In the genomic region with DNA sequence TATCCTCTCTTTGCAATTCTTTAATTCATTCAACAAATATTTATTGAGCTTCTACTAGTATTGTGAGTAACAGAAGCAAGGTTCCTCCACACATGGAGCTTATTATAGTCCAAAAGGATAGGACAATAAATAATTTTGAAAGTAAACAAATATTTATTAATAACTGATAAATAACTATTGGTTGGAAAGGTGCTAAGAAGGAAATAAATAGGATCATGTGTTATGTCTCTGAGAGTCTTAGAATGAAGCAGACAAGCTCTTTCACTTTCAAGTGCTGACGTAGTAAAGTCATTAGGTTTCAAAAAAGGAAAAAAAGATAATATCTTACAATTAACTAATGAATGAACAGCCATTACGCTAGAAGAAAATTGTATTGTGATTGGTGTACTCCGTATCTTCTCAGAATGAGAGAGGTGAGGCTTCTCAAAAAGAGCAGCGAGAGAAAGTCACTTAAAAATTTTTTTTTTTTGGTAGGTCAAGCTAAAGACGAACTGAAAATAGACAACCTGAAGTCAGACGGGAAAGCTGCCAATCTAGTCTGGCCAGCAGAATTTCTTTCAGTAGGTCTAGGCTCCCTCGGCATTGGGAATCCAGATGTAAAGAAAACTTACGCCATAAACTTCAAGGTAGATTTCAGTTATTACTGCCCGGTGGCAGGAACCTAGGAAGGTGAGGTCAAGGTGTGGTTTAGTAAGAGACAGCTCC, we compare ENCODE assay signal across 8 cellular contexts. TPM values are rescaled to one million over a fixed set of nuclear protein-coding genes. Genes with fewer than 3 reads are reported as not detected.
A peak's percentile ranks its signal among the peaks of the same experiment; 100 is the strongest.
DNase-seq lines count a peak whose midpoint lies in the region; ATAC-seq and TF ChIP-seq lines count a peak whose summit lies in the region.

No MANE protein-coding gene starts in this region.

- TF ChIP-seq CTCF in esophagus squamous epithelium (IDR thresholded peaks at IDR 0.05) (no peak), sigmoid colon (IDR thresholded peaks at IDR 0.05) (no peak)

- H3K9me3 ChIP-seq in SJCRH30 (replicated peaks) (no peaks in the 10 kb centered on the region), esophagus squamous epithelium (no peaks in the 10 kb centered on the region), sigmoid colon (no peaks in the 10 kb centered on the region)

- TF ChIP-seq EP300 in sigmoid colon (IDR thresholded peaks at IDR 0.05) = no peak

- H3K4me1 ChIP-seq in SJCRH30 = no peaks in the 10 kb centered on the region
- H3K4me1 ChIP-seq in esophagus squamous epithelium = peaks cover 11 to 43% (median 29%) of the 10 kb centered on the region in 3 donors
- H3K4me1 ChIP-seq in sigmoid colon = peaks cover 0 to 45% (median 31%) of the 10 kb centered on the region in 4 donors

- H3K27me3 ChIP-seq in SJCRH30 (no peaks in the 10 kb centered on the region), esophagus squamous epithelium (peaks cover 0 to 5% (median 0%) of the 10 kb centered on the region in 4 donors), sigmoid colon (no peaks in the 10 kb centered on the region)

- 11 to 17% methylated on average over 8 to 9 of the region's 9 CpGs for WGBS in esophagus squamous epithelium, 2 donors
- WGBS in sigmoid colon, 2 donors = 7 to 14% methylated on average over 9 of the region's 9 CpGs

- no peak for TF ChIP-seq POLR2A in esophagus squamous epithelium (IDR thresholded peaks at IDR 0.05)
- no peak for TF ChIP-seq POLR2A in sigmoid colon (IDR thresholded peaks at IDR 0.05)

- H3K36me3 ChIP-seq in SJCRH30 = 0 out of 2 replicates have a peak, but pooled peaks cover 7% of the 10 kb centered on the region
- no peaks in the 10 kb centered on the region for H3K36me3 ChIP-seq in esophagus squamous epithelium
- H3K36me3 ChIP-seq in sigmoid colon = no peaks in the 10 kb centered on the region

- H3K4me3 ChIP-seq in SJCRH30 (peak overlapping the region; percentile 92), esophagus squamous epithelium (peak overlapping the region; percentile 71 to 98 (median 94)), sigmoid colon (peak overlapping the region; percentile 70 to 99 (median 83))

- H3K27ac ChIP-seq in SJCRH30 (peak overlapping the region; percentile 81), esophagus squamous epithelium (peak overlapping the region; percentile 92 to 94 (median 94)), sigmoid colon (peak overlapping the region; percentile 89 to 97 (median 93))

- intact Hi-C loops in esophagus squamous epithelium (cut with DNase I) (no loop called here), sigmoid colon (cut with DNase I) (loop anchor here (5.0 to 10.0 kb wide), 3 partner anchors 109 to 1134 kb away; a partner anchor contains a TSS)

- ATAC-seq in GM21576 (IDR thresholded peaks at IDR 0.05; ENCODE audit: unreplicated experiment) = peak; percentile 1
- ATAC-seq in GM21825 (IDR thresholded peaks at IDR 0.05; ENCODE audit: unreplicated experiment) = no peak

- in situ Hi-C loops in ACHN (cut with HindIII; ENCODE audit: low pct_ligation_motif_present, low pct_unique_long_range_greater_than_20kb, low sequenced_read_pairs) = no loop called here

- DNase-seq in ACHN (peak; percentile 35), SJCRH30 (no peak), esophagus squamous epithelium (lab: John Stamatoyannopoulos, UW) (no peak), sigmoid colon (no peak), iPS-NIHi7 (ENCODE audit: extremely low spot score) (no peak), NCI-H69 (lab: John Stamatoyannopoulos, UW) (no peak)

RNA-seq across cellular contexts. Expression of a gene that starts 0.6 kb away (rescaled TPM):
- total RNA-seq in SJCRH30 (2014; rRNA removed; shearing (Covaris generic)) = 32.5 and 36.8 TPM in 2 replicates
- total RNA-seq in esophagus squamous epithelium (10 to 100 TPM; 16.1 to 46.6 (median 30.0) TPM), sigmoid colon (10 to 100 TPM; 17.7 to 32.7 (median 22.7) TPM)
- polyA plus RNA-seq in sigmoid colon = 10 to 100 TPM in 1 of 3 donors, 1 to 10 TPM in 2; 3.6 to 12.0 (median 3.7) TPM

RNA-seq across cellular contexts. Expression of a gene that starts 47.7 kb away (rescaled TPM):
- not detected in 2 replicates for total RNA-seq in SJCRH30 (2014; rRNA removed; shearing (Covaris generic))
- total RNA-seq in esophagus squamous epithelium (1 to 10 TPM in 1 of 4 donors, not detected in 3; 6.1 TPM), sigmoid colon (not detected)
- under 1 TPM in 1 of 3 donors, not detected in 2; 0.15 TPM for polyA plus RNA-seq in sigmoid colon
